In genomic region chr18:427005-427404, GRCh38 we compare ENCODE assay signal across 15 cellular contexts.
A peak's percentile ranks its signal among the peaks of the same experiment; 100 is the strongest.
DNase-seq lines count a peak whose midpoint lies in the region; TF ChIP-seq lines count a peak whose summit lies in the region.
"Had no signal": no experiment of that assay in that cellular context is flagged by ENCODE, and none has a peak within 500 bp of the region (broad histone marks: within the 10 kb centered on the region; RNA-seq: fewer than 3 reads in every experiment).

No MANE protein-coding gene starts in this region.

- no peak overlapping the region for H3K27ac Mint-ChIP-seq in activated T-helper 2 cell treated with anti-CD3 and anti-CD28 coated beads, Interferon-gamma antibody, Interleukin-2, Interleukin-4, amounts not matched to agents 10 μg/mL and 5 μg/mL and 100 μg/mL, durations not matched to agents 14 hours and 24 hours and 36 hours
- H3K27ac Mint-ChIP-seq: activated naive CD4-positive, alpha-beta T cell treated with anti-CD3 and anti-CD28 coated beads, Interleukin-2, amount 10 ng/mL, durations not matched to agents 7 days and 5 days had no signal

- H3K27me3 ChIP-seq in ACC112 (ENCODE audit: insufficient read depth, low read length) (no peaks in the 10 kb centered on the region), mesendoderm (ENCODE audit: insufficient read depth, low read length, poor library complexity) (no peaks in the 10 kb centered on the region), esophagus squamous epithelium (no peaks in the 10 kb centered on the region)

- H3K9me3 Mint-ChIP-seq in activated T-helper 2 cell treated with anti-CD3 and anti-CD28 coated beads, Interferon-gamma antibody, Interleukin-2, Interleukin-4, amounts not matched to agents 10 μg/mL and 5 μg/mL and 100 μg/mL, durations not matched to agents 14 hours and 24 hours and 36 hours = no peaks in the 10 kb centered on the region
- H3K9me3 Mint-ChIP-seq: activated naive CD4-positive, alpha-beta T cell treated with anti-CD3 and anti-CD28 coated beads, Interleukin-2, amount 10 ng/mL, durations not matched to agents 7 days and 5 days had no signal

- no peak overlapping the region for H3K23ac ChIP-seq in mesendoderm (ENCODE audit: low read length)

- TF ChIP-seq CTCF in esophagus squamous epithelium (IDR thresholded peaks at IDR 0.05) = no peak

- no peaks in the 10 kb centered on the region for H3K4me1 Mint-ChIP-seq in activated T-helper 2 cell treated with anti-CD3 and anti-CD28 coated beads, Interferon-gamma antibody, Interleukin-2, Interleukin-4, amounts not matched to agents 10 μg/mL and 5 μg/mL and 100 μg/mL, durations not matched to agents 14 hours and 24 hours and 36 hours (ENCODE audit: low read depth)
- H3K4me1 Mint-ChIP-seq: activated naive CD4-positive, alpha-beta T cell treated with anti-CD3 and anti-CD28 coated beads, Interleukin-2, amount 10 ng/mL, durations not matched to agents 7 days and 5 days had no signal

- WGBS in mesendoderm (ENCODE audit: extremely low coverage, insufficient coverage, low lambda C conversion rate) = no CpG with 5 or more reads among the region's 8 CpGs
- 50 to 60% methylated on average over 7 to 8 of the region's 8 CpGs for WGBS in esophagus squamous epithelium, 2 donors

- TF ChIP-seq POLR2A in esophagus squamous epithelium (IDR thresholded peaks at IDR 0.05) = no peak

- H3K27me3 Mint-ChIP-seq in activated T-helper 2 cell treated with anti-CD3 and anti-CD28 coated beads, Interferon-gamma antibody, Interleukin-2, Interleukin-4, amounts not matched to agents 10 μg/mL and 5 μg/mL and 100 μg/mL, durations not matched to agents 14 hours and 24 hours and 36 hours (ENCODE audit: low read depth) = peaks cover 3% of the 10 kb centered on the region
- H3K27me3 Mint-ChIP-seq: activated naive CD4-positive, alpha-beta T cell treated with anti-CD3 and anti-CD28 coated beads, Interleukin-2, amount 10 ng/mL, durations not matched to agents 7 days and 5 days had no signal

- H2BK15ac ChIP-seq in mesendoderm (replicated peaks; ENCODE audit: low read depth) = no peak overlapping the region

- no peak overlapping the region for H2BK5ac ChIP-seq in mesendoderm (ENCODE audit: low read length)

- H3K27ac ChIP-seq in ACC112 (ENCODE audit: low read depth, low read length) = peak overlapping the region; percentile 65
- H3K27ac ChIP-seq in mesendoderm (ENCODE audit: low read depth, low read length) = no peak overlapping the region
- peak overlapping the region in 2 of 4 donors; percentile 24 to 25 for H3K27ac ChIP-seq in esophagus squamous epithelium
- H3K27ac ChIP-seq: SK-N-MC had no signal

- no peak overlapping the region for H3K4me3 Mint-ChIP-seq in activated T-helper 2 cell treated with anti-CD3 and anti-CD28 coated beads, Interferon-gamma antibody, Interleukin-2, Interleukin-4, amounts not matched to agents 10 μg/mL and 5 μg/mL and 100 μg/mL, durations not matched to agents 14 hours and 24 hours and 36 hours (ENCODE audit: low read depth)
- H3K4me3 Mint-ChIP-seq: activated naive CD4-positive, alpha-beta T cell treated with anti-CD3 and anti-CD28 coated beads, Interleukin-2, amount 10 ng/mL, durations not matched to agents 7 days and 5 days had no signal

- no peak overlapping the region for H2AFZ ChIP-seq in ACC112 (ENCODE audit: low read length, unreplicated experiment)

- DNase-seq in Daoy (ENCODE audit: low read depth) = peak; percentile 22
- peak; percentile 52 for DNase-seq in astrocyte of the hippocampus (ENCODE audit: low read depth, low spot score)
- DNase-seq in kidney tubule cell (ENCODE audit: low spot score) = peak; percentile 20
- DNase-seq in mesendoderm = no peak
- no peak for DNase-seq in activated gamma-delta T cell treated with Interleukin-2 at 50 U/mL for 16 hours
- DNase-seq in activated T-helper 2 cell treated with anti-CD3 and anti-CD28 coated beads, Interferon-gamma antibody, Interleukin-2, Interleukin-4, amounts not matched to agents 10 μg/mL and 5 μg/mL and 100 μg/mL, durations not matched to agents 14 hours and 24 hours and 36 hours (ENCODE audit: low spot score) = no peak
- no peak for DNase-seq in esophagus squamous epithelium (lab: John Stamatoyannopoulos, UW)
- DNase-seq: activated CD4-positive, alpha-beta T cell treated with anti-CD3 and anti-CD28 coated beads for 1 hour; activated naive CD4-positive, alpha-beta T cell treated with anti-CD3 and anti-CD28 coated beads, Interleukin-2, amount 10 ng/mL, durations not matched to agents 7 days and 5 days; effector CD8-positive, alpha-beta T cell; mucosa of descending colon; NCI-H69; small intestine had no signal

- H3K9ac ChIP-seq in mesendoderm (ENCODE audit: low read length) = no peak overlapping the region

- peaks cover 33% of the 10 kb centered on the region for H3K4me1 ChIP-seq in ACC112 (ENCODE audit: control insufficient read depth, insufficient read depth, low read length, unreplicated experiment)
- H3K4me1 ChIP-seq in mesendoderm (ENCODE audit: control insufficient read depth, low read depth, low read length) = no peaks in the 10 kb centered on the region
- peaks cover 0 to 28% (median 0%) of the 10 kb centered on the region in 3 donors for H3K4me1 ChIP-seq in esophagus squamous epithelium

- H3K79me2 ChIP-seq in ACC112 (ENCODE audit: control insufficient read depth, insufficient read depth, low read length, unreplicated experiment) (no peaks in the 10 kb centered on the region), mesendoderm (ENCODE audit: control insufficient read depth, insufficient read depth, low read length) (no peaks in the 10 kb centered on the region)

- H3K4me2 ChIP-seq in mesendoderm (ENCODE audit: low read length) = no peak overlapping the region

- H4K8ac ChIP-seq in mesendoderm (ENCODE audit: low read depth, low read length) = no peak overlapping the region

- H3K36me3 ChIP-seq in ACC112 (ENCODE audit: insufficient read depth, low read length) = no peaks in the 10 kb centered on the region
- no peaks in the 10 kb centered on the region for H3K36me3 ChIP-seq in mesendoderm (ENCODE audit: control insufficient read depth, insufficient read depth, low read length)
- H3K36me3 ChIP-seq in esophagus squamous epithelium = no peaks in the 10 kb centered on the region

- H3K9me3 ChIP-seq in esophagus squamous epithelium = no peaks in the 10 kb centered on the region
- H3K9me3 ChIP-seq: mucosa of descending colon had no signal

- no peak overlapping the region for H3K56ac ChIP-seq in mesendoderm (ENCODE audit: low read length)

- no peak overlapping the region for H3K4ac ChIP-seq in mesendoderm (ENCODE audit: low read depth, low read length)

- H3K36me3 Mint-ChIP-seq in activated T-helper 2 cell treated with anti-CD3 and anti-CD28 coated beads, Interferon-gamma antibody, Interleukin-2, Interleukin-4, amounts not matched to agents 10 μg/mL and 5 μg/mL and 100 μg/mL, durations not matched to agents 14 hours and 24 hours and 36 hours (ENCODE audit: low read depth) = no peaks in the 10 kb centered on the region
- H3K36me3 Mint-ChIP-seq: activated naive CD4-positive, alpha-beta T cell treated with anti-CD3 and anti-CD28 coated beads, Interleukin-2, amount 10 ng/mL, durations not matched to agents 7 days and 5 days had no signal

- peaks cover 2% of the 10 kb centered on the region for H3K79me1 ChIP-seq in mesendoderm (ENCODE audit: low read length)

- H4K5ac ChIP-seq in mesendoderm (ENCODE audit: low read length) = no peak overlapping the region

- intact Hi-C loops in activated T-helper 2 cell treated with anti-CD3 and anti-CD28 coated beads, Interferon-gamma antibody, Interleukin-2, Interleukin-4, amounts not matched to agents 10 μg/mL and 5 μg/mL and 100 μg/mL, durations not matched to agents 14 hours and 24 hours and 36 hours (cut with micrococcal nuclease) = no loop called here
- intact Hi-C loops in esophagus squamous epithelium (cut with DNase I) = no loop called here

- H3K4me3 ChIP-seq in ACC112 (ENCODE audit: low read depth, low read length) (no peak overlapping the region), mesendoderm (ENCODE audit: low read length) (no peak overlapping the region), esophagus squamous epithelium (no peak overlapping the region)
- H3K4me3 ChIP-seq: mucosa of descending colon, SK-N-MC had no signal

- no peak overlapping the region for H2BK120ac ChIP-seq in mesendoderm (ENCODE audit: low read depth, low read length)

- no peak overlapping the region for H2AK5ac ChIP-seq in mesendoderm (ENCODE audit: low read length)

- no peak overlapping the region for H3K18ac ChIP-seq in mesendoderm (ENCODE audit: low read length)

Comparison
In these comparisons a context has a peak if more than half of its experiments do, and no peak if none do; other contexts are left out.
1. DNase-seq: peak in Daoy (single experiment), astrocyte of the hippocampus (single experiment) and kidney tubule cell (single experiment); none in mesendoderm (single experiment), activated gamma-delta T cell treated with Interleukin-2 at 50 U/mL for 16 hours (single experiment), activated T-helper 2 cell treated with anti-CD3 and anti-CD28 coated beads, Interferon-gamma antibody, Interleukin-2, Interleukin-4, amounts not matched to agents 10 μg/mL and 5 μg/mL and 100 μg/mL, durations not matched to agents 14 hours and 24 hours and 36 hours (single experiment) and esophagus squamous epithelium (single experiment).